In the genomic region with DNA sequence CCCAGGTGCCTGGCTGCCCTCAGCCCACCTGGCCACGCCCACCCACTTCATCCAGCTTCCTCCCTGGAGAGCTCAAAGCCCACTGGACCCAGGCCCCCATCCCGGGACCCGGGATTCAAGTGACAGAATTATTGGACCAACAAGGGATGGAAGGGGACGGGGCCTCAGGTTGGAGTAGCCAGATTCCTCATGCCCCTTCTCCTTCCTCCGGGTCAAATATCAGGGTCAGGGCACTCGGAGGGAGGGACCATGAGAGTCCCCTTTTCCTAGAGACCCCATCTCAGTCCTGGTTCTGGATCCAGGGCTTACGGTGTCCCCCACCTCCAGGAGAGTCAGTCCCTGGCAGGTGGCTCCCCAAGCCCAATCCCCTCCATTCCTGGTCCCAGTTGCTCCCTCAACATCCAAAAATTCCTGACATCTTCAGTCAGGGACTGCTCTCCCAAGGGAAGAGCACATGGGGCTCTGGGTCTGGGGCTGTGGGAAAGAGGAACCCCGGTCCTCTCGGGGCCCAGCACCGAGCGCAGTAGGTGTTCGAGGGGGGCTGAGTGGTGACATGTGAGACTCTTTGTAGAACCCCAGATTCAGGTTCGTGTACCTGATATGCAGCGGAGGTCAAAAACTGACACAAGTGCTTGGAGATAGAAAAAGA, we compare ENCODE assay signal across 1 cellular context.
TF ChIP-seq lines count a peak whose summit lies in the region.

No MANE protein-coding gene starts in this region.

TF ChIP-seq in GM23338, 12 proteins besides CTCF, POLR2A, EP300 and RAD21 (continued from another document):
- TF ChIP-seq, protein P1, sequence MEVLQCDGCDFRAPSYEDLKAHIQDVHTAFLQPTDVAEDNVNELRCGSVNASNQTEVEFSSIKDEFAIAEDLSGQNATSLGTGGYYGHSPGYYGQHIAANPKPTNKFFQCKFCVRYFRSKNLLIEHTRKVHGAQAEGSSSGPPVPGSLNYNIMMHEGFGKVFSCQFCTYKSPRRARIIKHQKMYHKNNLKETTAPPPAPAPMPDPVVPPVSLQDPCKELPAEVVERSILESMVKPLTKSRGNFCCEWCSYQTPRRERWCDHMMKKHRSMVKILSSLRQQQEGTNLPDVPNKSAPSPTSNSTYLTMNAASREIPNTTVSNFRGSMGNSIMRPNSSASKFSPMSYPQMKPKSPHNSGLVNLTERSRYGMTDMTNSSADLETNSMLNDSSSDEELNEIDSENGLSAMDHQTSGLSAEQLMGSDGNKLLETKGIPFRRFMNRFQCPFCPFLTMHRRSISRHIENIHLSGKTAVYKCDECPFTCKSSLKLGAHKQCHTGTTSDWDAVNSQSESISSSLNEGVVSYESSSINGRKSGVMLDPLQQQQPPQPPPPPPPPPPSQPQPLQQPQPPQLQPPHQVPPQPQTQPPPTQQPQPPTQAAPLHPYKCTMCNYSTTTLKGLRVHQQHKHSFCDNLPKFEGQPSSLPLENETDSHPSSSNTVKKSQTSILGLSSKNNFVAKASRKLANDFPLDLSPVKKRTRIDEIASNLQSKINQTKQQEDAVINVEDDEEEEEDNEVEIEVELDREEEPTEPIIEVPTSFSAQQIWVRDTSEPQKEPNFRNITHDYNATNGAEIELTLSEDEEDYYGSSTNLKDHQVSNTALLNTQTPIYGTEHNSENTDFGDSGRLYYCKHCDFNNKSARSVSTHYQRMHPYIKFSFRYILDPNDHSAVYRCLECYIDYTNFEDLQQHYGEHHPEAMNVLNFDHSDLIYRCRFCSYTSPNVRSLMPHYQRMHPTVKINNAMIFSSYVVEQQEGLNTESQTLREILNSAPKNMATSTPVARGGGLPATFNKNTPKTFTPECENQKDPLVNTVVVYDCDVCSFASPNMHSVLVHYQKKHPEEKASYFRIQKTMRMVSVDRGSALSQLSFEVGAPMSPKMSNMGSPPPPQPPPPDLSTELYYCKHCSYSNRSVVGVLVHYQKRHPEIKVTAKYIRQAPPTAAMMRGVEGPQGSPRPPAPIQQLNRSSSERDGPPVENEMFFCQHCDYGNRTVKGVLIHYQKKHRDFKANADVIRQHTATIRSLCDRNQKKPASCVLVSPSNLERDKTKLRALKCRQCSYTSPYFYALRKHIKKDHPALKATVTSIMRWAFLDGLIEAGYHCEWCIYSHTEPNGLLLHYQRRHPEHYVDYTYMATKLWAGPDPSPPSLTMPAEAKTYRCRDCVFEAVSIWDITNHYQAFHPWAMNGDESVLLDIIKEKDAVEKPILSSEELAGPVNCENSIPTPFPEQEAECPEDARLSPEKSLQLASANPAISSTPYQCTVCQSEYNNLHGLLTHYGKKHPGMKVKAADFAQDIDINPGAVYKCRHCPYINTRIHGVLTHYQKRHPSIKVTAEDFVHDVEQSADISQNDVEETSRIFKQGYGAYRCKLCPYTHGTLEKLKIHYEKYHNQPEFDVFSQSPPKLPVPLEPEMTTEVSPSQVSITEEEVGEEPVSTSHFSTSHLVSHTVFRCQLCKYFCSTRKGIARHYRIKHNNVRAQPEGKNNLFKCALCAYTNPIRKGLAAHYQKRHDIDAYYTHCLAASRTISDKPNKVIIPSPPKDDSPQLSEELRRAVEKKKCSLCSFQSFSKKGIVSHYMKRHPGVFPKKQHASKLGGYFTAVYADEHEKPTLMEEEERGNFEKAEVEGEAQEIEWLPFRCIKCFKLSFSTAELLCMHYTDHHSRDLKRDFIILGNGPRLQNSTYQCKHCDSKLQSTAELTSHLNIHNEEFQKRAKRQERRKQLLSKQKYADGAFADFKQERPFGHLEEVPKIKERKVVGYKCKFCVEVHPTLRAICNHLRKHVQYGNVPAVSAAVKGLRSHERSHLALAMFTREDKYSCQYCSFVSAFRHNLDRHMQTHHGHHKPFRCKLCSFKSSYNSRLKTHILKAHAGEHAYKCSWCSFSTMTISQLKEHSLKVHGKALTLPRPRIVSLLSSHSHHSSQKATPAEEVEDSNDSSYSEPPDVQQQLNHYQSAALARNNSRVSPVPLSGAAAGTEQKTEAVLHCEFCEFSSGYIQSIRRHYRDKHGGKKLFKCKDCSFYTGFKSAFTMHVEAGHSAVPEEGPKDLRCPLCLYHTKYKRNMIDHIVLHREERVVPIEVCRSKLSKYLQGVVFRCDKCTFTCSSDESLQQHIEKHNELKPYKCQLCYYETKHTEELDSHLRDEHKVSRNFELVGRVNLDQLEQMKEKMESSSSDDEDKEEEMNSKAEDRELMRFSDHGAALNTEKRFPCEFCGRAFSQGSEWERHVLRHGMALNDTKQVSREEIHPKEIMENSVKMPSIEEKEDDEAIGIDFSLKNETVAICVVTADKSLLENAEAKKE (CRISPR knock-in tag; IDR thresholded peaks at IDR 0.05), result no peak
- TF ChIP-seq, protein P2, sequence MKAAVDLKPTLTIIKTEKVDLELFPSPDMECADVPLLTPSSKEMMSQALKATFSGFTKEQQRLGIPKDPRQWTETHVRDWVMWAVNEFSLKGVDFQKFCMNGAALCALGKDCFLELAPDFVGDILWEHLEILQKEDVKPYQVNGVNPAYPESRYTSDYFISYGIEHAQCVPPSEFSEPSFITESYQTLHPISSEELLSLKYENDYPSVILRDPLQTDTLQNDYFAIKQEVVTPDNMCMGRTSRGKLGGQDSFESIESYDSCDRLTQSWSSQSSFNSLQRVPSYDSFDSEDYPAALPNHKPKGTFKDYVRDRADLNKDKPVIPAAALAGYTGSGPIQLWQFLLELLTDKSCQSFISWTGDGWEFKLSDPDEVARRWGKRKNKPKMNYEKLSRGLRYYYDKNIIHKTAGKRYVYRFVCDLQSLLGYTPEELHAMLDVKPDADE (IDR thresholded peaks at IDR 0.05), result no peak
